Comparison of ENCODE assay signal across 1 cellular context in the genomic region with DNA sequence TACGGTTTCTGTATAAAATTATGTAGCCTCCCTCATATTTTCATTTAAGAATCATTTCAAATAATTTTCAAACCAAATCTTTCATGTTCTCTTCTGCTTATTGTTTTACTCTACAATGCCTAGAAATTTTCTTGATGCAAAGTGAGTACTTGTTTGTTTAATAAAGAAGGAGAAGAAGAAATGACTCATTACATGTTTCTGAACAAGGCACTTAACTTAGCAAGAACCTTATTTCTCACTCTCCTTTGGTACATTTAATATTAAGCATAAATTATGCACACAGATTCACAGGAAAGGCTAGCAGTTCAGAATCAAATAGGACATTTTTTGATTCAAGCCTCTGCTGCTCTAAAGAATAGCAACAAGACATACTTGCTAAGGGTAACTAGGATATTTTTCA.
TF ChIP-seq lines count a peak whose summit lies in the region.

No MANE protein-coding gene starts in this region.

TF ChIP-seq in IMR-90, 13 proteins besides CTCF, POLR2A, EP300 and RAD21 (continued from another document):
- TF ChIP-seq, protein P1, sequence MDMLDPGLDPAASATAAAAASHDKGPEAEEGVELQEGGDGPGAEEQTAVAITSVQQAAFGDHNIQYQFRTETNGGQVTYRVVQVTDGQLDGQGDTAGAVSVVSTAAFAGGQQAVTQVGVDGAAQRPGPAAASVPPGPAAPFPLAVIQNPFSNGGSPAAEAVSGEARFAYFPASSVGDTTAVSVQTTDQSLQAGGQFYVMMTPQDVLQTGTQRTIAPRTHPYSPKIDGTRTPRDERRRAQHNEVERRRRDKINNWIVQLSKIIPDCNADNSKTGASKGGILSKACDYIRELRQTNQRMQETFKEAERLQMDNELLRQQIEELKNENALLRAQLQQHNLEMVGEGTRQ (IDR thresholded peaks at IDR 0.05; ENCODE audit: low read depth, low read length) = no peak
- no peak for TF ChIP-seq MAZ (IDR thresholded peaks at IDR 0.05; ENCODE audit: borderline replicate concordance, low read depth, low read length)
